ENCODE assay signal across 8 cellular contexts in genomic region chr11:93783767-93784151, GRCh38. TPM values are rescaled to one million over a fixed set of nuclear protein-coding genes. Genes with fewer than 3 reads are reported as not detected.
DNase-seq lines count a peak whose midpoint lies in the region; ATAC-seq and TF ChIP-seq lines count a peak whose summit lies in the region.

No MANE protein-coding gene starts in this region.

- no peak for TF ChIP-seq POLR2A in breast epithelium (IDR thresholded peaks at IDR 0.05)

- no peak overlapping the region for H3K23ac ChIP-seq in mesenchymal stem cell (ENCODE audit: low read length in 2 of 2)

- no peaks in the 10 kb centered on the region for H3K27me3 ChIP-seq in HL-60 (ENCODE audit: insufficient read depth, poor library complexity, severe bottlenecking)
- no peaks in the 10 kb centered on the region for H3K27me3 ChIP-seq in breast epithelium
- H3K27me3 ChIP-seq in mesenchymal stem cell (ENCODE audit: control insufficient read depth in 1 of 2, insufficient read depth in 1 of 2, low read length in 2 of 2) = no peaks in the 10 kb centered on the region
- H3K27me3 ChIP-seq in aorta (ENCODE audit: control insufficient read depth in 1 of 2, insufficient read depth in 2 of 2, low read length in 1 of 2) = no peaks in the 10 kb centered on the region

- no peak overlapping the region for H3K14ac ChIP-seq in mesenchymal stem cell (ENCODE audit: low read length in 2 of 2)

- H3K4ac ChIP-seq in mesenchymal stem cell (ENCODE audit: low read depth in 1 of 2, low read length in 2 of 2) = no peak overlapping the region

- no peak overlapping the region for H3K18ac ChIP-seq in mesenchymal stem cell (ENCODE audit: low read depth in 1 of 2, low read length in 2 of 2)

- H2BK5ac ChIP-seq in mesenchymal stem cell (ENCODE audit: low read depth, low read length, poor library complexity, severe bottlenecking) = no peak overlapping the region

- no peaks in the 10 kb centered on the region for H3K9me3 ChIP-seq in breast epithelium
- H3K9me3 ChIP-seq in mesenchymal stem cell (ENCODE audit: control insufficient read depth, low read length) = no peaks in the 10 kb centered on the region
- no peaks in the 10 kb centered on the region for H3K9me3 ChIP-seq in aorta (ENCODE audit: control insufficient read depth, low read length)

- H2BK15ac ChIP-seq in mesenchymal stem cell (ENCODE audit: low read depth, poor library complexity, severe bottlenecking) = no peak overlapping the region

- H2BK12ac ChIP-seq in mesenchymal stem cell (ENCODE audit: low read length in 2 of 2) = no peak overlapping the region

- no peak overlapping the region for H2AK5ac ChIP-seq in mesenchymal stem cell (ENCODE audit: low read length, severe bottlenecking)

- H3K4me1 ChIP-seq in breast epithelium (peaks cover 0 to 10% of the 10 kb centered on the region in 2 donors), mesenchymal stem cell (ENCODE audit: control insufficient read depth, insufficient read depth, low read depth, low read length) (peaks cover 5% of the 10 kb centered on the region), aorta (ENCODE audit: control insufficient read depth in 1 of 2, insufficient read depth in 2 of 2, low read length in 2 of 2) (peaks cover 0 to 3% of the 10 kb centered on the region in 2 donors)

- intact Hi-C loops in breast epithelium (cut with DNase I; ENCODE audit: low total_unique reads) (no loop called here), aorta (cut with DNase I) (loop anchor here (2.0 to 10.0 kb wide), 3 partner anchors 41 to 119 kb away; partner anchors contain the start of genes C11orf54 (in 2 of the 2), TAF1D (in 2 of the 2) and CEP295 (in 1 of the 2))

- H4K8ac ChIP-seq in mesenchymal stem cell (ENCODE audit: low read length) = peak overlapping the region; percentile 80

- peak overlapping the region; percentile 97 for H3K9ac ChIP-seq in mesenchymal stem cell (ENCODE audit: low read length)

- peak overlapping the region; percentile 98 for H3K27ac ChIP-seq in C4-2B
- peak overlapping the region; percentile 93 for H3K27ac ChIP-seq in HL-60 (replicated peaks)
- peak overlapping the region; percentile 95 to 98 for H3K27ac ChIP-seq in breast epithelium
- H3K27ac ChIP-seq in mesenchymal stem cell (ENCODE audit: low read length, poor library complexity, severe bottlenecking) = peak overlapping the region; percentile 54
- H3K27ac ChIP-seq in aorta (ENCODE audit: low read depth in 1 of 2, low read length in 2 of 2) = no peak overlapping the region

- H2AFZ ChIP-seq in mesenchymal stem cell (ENCODE audit: low read depth, low read length) = no peak overlapping the region

- no peak for DNase-seq in HL-60 (ENCODE audit: low read depth in 1 of 2, low spot score in 1 of 2)
- DNase-seq in breast epithelium (ENCODE audit: low spot score in 2 of 2) = no peak
- no peak for DNase-seq in mesenchymal stem cell
- DNase-seq in aorta = peak in 1 of 2 donors; percentile 78
- no peak for DNase-seq in GM19240 (ENCODE audit: insufficient read length, low spot score)
- no peak for DNase-seq in Kasumi-1 (lab: John Stamatoyannopoulos, UW)

- no peak for TF ChIP-seq CTCF in C4-2B (conservative IDR thresholded peaks at IDR 0.05)
- no peak for TF ChIP-seq CTCF in HL-60 (IDR thresholded peaks at IDR 0.05; ENCODE audit: insufficient read depth, low read length)
- no peak for TF ChIP-seq CTCF in breast epithelium (IDR thresholded peaks at IDR 0.05)

- 0% methylated on average over 10 of the region's 11 CpGs for WGBS in mesenchymal stem cell
- 0% methylated on average over 11 of the region's 11 CpGs for WGBS in aorta, 2 donors

- no peak overlapping the region for H4K91ac ChIP-seq in mesenchymal stem cell (ENCODE audit: low read length)

- H2BK120ac ChIP-seq in mesenchymal stem cell (ENCODE audit: low read depth, low read length) = peak overlapping the region; percentile 34

- ATAC-seq in GM21423 (IDR thresholded peaks at IDR 0.05; ENCODE audit: unreplicated experiment) (peak; percentile 39), aorta (ENCODE audit: low FRiP score) (peak; percentile 75)

- peak overlapping the region; percentile 82 for H3K4me2 ChIP-seq in mesenchymal stem cell (ENCODE audit: low read length, poor library complexity, severe bottlenecking)

- H3K79me1 ChIP-seq in mesenchymal stem cell (replicated peaks; ENCODE audit: low read length, poor library complexity, severe bottlenecking) = peaks cover 4% of the 10 kb centered on the region

- H3K36me3 ChIP-seq in breast epithelium (no peaks in the 10 kb centered on the region), mesenchymal stem cell (ENCODE audit: control insufficient read depth in 1 of 2, insufficient read depth in 2 of 2, low read depth in 1 of 2, low read length in 2 of 2) (peaks cover 2 to 9% of the 10 kb centered on the region in 2 experiments), aorta (ENCODE audit: control insufficient read depth in 1 of 2, insufficient read depth in 2 of 2, low read length in 1 of 2) (no peaks in the 10 kb centered on the region)

- peak overlapping the region; percentile 95 for H3K4me3 ChIP-seq in HL-60 (replicated peaks; ENCODE audit: insufficient read depth, low read length)
- H3K4me3 ChIP-seq in breast epithelium = peak overlapping the region; percentile 85 to 99 (median 96)
- peak overlapping the region; percentile 58 to 91 for H3K4me3 ChIP-seq in mesenchymal stem cell (ENCODE audit: insufficient read depth in 1 of 2, low read depth in 1 of 2, low read length in 2 of 2)
- H3K4me3 ChIP-seq in aorta (ENCODE audit: low read length in 2 of 2) = peak overlapping the region; percentile 60 to 88

RNA-seq across cellular contexts. Expression of gene MED17, which starts 0.3 kb away (rescaled TPM):
- 10 to 100 TPM; 20.6 to 47.0 (median 29.8) TPM for total RNA-seq in breast epithelium
- polyA plus RNA-seq in mesenchymal stem cell (2013, experiment 1 of 2) = 15.4 TPM
- 18.2 TPM for polyA plus RNA-seq in mesenchymal stem cell (2013, experiment 2 of 2)
- 10 to 100 TPM; 30.9 to 33.1 TPM for total RNA-seq in aorta
- polyA plus RNA-seq in aorta = 10 to 100 TPM in 1 of 2 donors, 1 to 10 TPM in 1; 8.9 to 12.5 TPM

RNA-seq across cellular contexts. Expression of gene C11orf54, which starts 42.3 kb away (rescaled TPM):
- 10 to 100 TPM; 32.8 to 53.7 (median 53.1) TPM for total RNA-seq in breast epithelium
- 8.9 TPM for polyA plus RNA-seq in mesenchymal stem cell (2013, experiment 1 of 2)
- polyA plus RNA-seq in mesenchymal stem cell (2013, experiment 2 of 2) = 9.0 TPM
- 10 to 100 TPM; 26.3 to 31.2 TPM for total RNA-seq in aorta
- 10 to 100 TPM; 23.1 to 31.2 TPM for polyA plus RNA-seq in aorta

RNA-seq across cellular contexts. Expression of gene TAF1D, which starts 42.5 kb away (rescaled TPM):
- total RNA-seq in breast epithelium (100 to 1,000 TPM in 2 of 3 donors, 10 to 100 TPM in 1; 91.5 to 172 (median 154) TPM), aorta (100 to 1,000 TPM; 110 to 111 TPM)
- polyA plus RNA-seq in mesenchymal stem cell (2013, experiment 1 of 2) = 117 TPM
- polyA plus RNA-seq in mesenchymal stem cell (2013, experiment 2 of 2) = 120 TPM
- polyA plus RNA-seq in aorta = 100 to 1,000 TPM; 121 to 152 TPM

Comparison
In these comparisons a context has a peak if more than half of its experiments do, and no peak if none do; other contexts are left out.
1. H3K27ac ChIP-seq: peak in C4-2B (single experiment), HL-60 (single experiment), breast epithelium (2 of 2) and mesenchymal stem cell (single experiment); none in aorta (0 of 2).
2. Peak in every context shown above with its lines, with median percentiles within 50 percentile points of each other: H3K4me3 ChIP-seq.